16 cellular contexts compared by ENCODE assay signal in the genomic region with DNA sequence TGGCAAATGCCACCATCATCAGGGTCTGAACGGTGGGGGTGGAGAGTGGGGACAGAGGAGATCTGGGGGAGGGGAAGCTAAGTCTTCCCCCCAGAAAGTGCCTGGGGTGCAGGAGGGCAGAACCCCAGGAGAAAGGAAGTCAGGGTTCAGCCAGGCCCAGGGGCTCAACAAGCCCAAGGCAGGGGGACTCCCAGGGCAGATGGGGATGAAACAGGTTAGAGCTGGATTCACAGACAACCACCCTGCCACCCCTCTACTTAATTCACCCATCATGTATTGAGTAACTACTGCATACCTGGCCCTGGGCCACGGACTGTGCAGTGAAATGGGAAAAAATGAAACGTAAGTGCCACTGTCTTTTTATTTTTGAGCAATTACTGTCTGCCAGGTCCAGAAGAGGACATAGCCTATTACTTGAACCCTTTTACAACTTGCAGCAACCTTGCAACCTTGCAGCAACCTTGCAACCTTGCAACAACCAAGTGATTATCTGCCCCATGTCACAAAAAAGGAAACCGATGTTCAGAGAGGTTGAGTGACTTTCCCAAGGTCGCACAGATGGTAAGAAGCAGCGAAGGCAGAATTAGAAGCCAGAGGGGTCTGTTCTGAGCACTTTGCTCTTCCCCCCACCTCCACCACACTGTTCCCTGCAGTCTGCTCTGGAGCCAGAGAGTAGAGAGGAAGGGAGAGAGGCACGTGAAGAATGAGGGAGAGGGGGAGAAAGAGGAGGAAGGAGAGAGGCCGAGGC. TPM values are rescaled to one million over a fixed set of nuclear protein-coding genes. Genes with fewer than 3 reads are reported as not detected.
A peak's percentile ranks its signal among the peaks of the same experiment; 100 is the strongest.
DNase-seq lines count a peak whose midpoint lies in the region; ATAC-seq and TF ChIP-seq lines count a peak whose summit lies in the region.
"Had no signal": no experiment of that assay in that cellular context is flagged by ENCODE, and none has a peak within 500 bp of the region (broad histone marks: within the 10 kb centered on the region; RNA-seq: fewer than 3 reads in every experiment).

No MANE protein-coding gene starts in this region.

- H3K4me3 ChIP-seq in adipocyte (ENCODE audit: low read length) (peak overlapping the region; percentile 84), esophagus squamous epithelium (peak overlapping the region in 3 of 4 donors; percentile 52 to 70 (median 57)), neuronal stem cell (ENCODE audit: low read length in 2 of 2) (no peak overlapping the region), tibial artery (peak overlapping the region; percentile 80 to 93)
- H3K4me3 ChIP-seq: PC-9 had no signal

- no peak overlapping the region for H3K14ac ChIP-seq in neuronal stem cell (ENCODE audit: low read length)

- H2AFZ ChIP-seq in neuronal stem cell (ENCODE audit: low read length) = no peak overlapping the region
- H2AFZ ChIP-seq: PC-9 had no signal

- WGBS in esophagus squamous epithelium, 2 donors = 40 to 41% methylated on average over 6 to 7 of the region's 8 CpGs
- no CpG with 5 or more reads among the region's 8 CpGs for WGBS in neuronal stem cell (ENCODE audit: extremely low coverage in 2 of 2, insufficient read length in 2 of 2, insufficient replicate concordance in 1 of 2), 2 donors

- H3K4me1 ChIP-seq in adipocyte (ENCODE audit: control insufficient read depth, insufficient read depth, low read length) = peaks cover 70% of the 10 kb centered on the region
- H3K4me1 ChIP-seq in esophagus squamous epithelium = peaks cover 19 to 97% (median 56%) of the 10 kb centered on the region in 3 donors
- H3K4me1 ChIP-seq in neuronal stem cell (ENCODE audit: control insufficient read depth in 2 of 2, insufficient read depth in 1 of 2, low read depth in 1 of 2, low read length in 2 of 2) = peaks cover 21 to 28% of the 10 kb centered on the region in 2 donors
- peaks cover 0 to 77% (median 69%) of the 10 kb centered on the region in 4 donors for H3K4me1 ChIP-seq in tibial artery

- H3K4me2 ChIP-seq in neuronal stem cell (ENCODE audit: insufficient read depth, low read length, poor library complexity, severe bottlenecking) = no peak overlapping the region
- H3K4me2 ChIP-seq: PC-9 had no signal

- H2BK15ac ChIP-seq in neuronal stem cell (ENCODE audit: low read length) = peak overlapping the region; percentile 75

- intact Hi-C loops in esophagus squamous epithelium (cut with DNase I) (no loop called here), tibial artery (cut with DNase I; ENCODE audit: low total_unique reads) (loop anchor here (10.0 kb wide), 1 partner anchor 288 kb away; no protein-coding TSS in a partner anchor)

- no peak for TF ChIP-seq POLR2A in esophagus squamous epithelium (IDR thresholded peaks at IDR 0.05)

- no peak overlapping the region for H4K91ac ChIP-seq in neuronal stem cell (ENCODE audit: low read depth, low read length, poor library complexity)

- H3K23ac ChIP-seq in neuronal stem cell (ENCODE audit: low read depth, low read length, poor library complexity) = no peak overlapping the region

- no peak overlapping the region for H2BK5ac ChIP-seq in neuronal stem cell (ENCODE audit: low read length)

- H3K79me1 ChIP-seq in neuronal stem cell (ENCODE audit: low read depth, low read length) = no peaks in the 10 kb centered on the region

- no peak for TF ChIP-seq CTCF in esophagus squamous epithelium (IDR thresholded peaks at IDR 0.05)
- no peak for TF ChIP-seq CTCF in tibial artery (IDR thresholded peaks at IDR 0.05)

- DNase-seq in adipocyte (ENCODE audit: low read depth) = peak; percentile 18
- DNase-seq in esophagus squamous epithelium (lab: John Stamatoyannopoulos, UW) = no peak
- no peak for DNase-seq in neuronal stem cell (ENCODE audit: low spot score)
- DNase-seq in tibial artery = peak in 1 of 2 donors; percentile 70
- no peak for DNase-seq in G401 (ENCODE audit: low spot score)
- no peak for DNase-seq in activated T-cell treated with anti-CD3 and anti-CD28 coated beads, Interleukin-2, amount 50 U/mL, for 48 hours
- DNase-seq in OCI-M2 (lab: John Stamatoyannopoulos, UW; ENCODE audit: unreplicated experiment) = no peak
- DNase-seq: activated CD4-positive, CD25-positive, alpha-beta regulatory T cell treated with anti-CD3 and anti-CD28 coated beads, Interleukin-2, amount 50 U/mL, for 72 hours; activated naive CD4-positive, alpha-beta T cell treated with anti-CD3 and anti-CD28 coated beads, Interleukin-2, amount 10 ng/mL, durations not matched to agents 7 days and 5 days; natural killer cell; NCI-H1694 treated with DMSO at 0.1 percent for 48 hours; NCI-H510A; small intestine had no signal

- no peak overlapping the region for H2BK12ac ChIP-seq in neuronal stem cell (ENCODE audit: low read length)

- no peak overlapping the region for H2BK120ac ChIP-seq in neuronal stem cell (ENCODE audit: low read depth, low read length)

- ATAC-seq in HG03442 (IDR thresholded peaks at IDR 0.05; ENCODE audit: unreplicated experiment) = no peak
- ATAC-seq: natural killer cell had no signal

- H3K9ac ChIP-seq in adipocyte (ENCODE audit: low read length) (peak overlapping the region; percentile 81), neuronal stem cell (ENCODE audit: low read depth, low read length, poor library complexity) (no peak overlapping the region)

- H2AK5ac ChIP-seq in neuronal stem cell (ENCODE audit: low read depth, low read length) = peak overlapping the region; percentile 86

- peaks cover 25% of the 10 kb centered on the region for H3K36me3 ChIP-seq in adipocyte (ENCODE audit: control insufficient read depth, insufficient read depth, low read length, severe bottlenecking)
- peaks cover 0 to 28% (median 0%) of the 10 kb centered on the region in 3 donors for H3K36me3 ChIP-seq in esophagus squamous epithelium
- no peaks in the 10 kb centered on the region for H3K36me3 ChIP-seq in neuronal stem cell (replicated peaks in 1 of 2; ENCODE audit: control insufficient read depth in 2 of 2, insufficient read depth in 2 of 2, low read length in 2 of 2)
- H3K36me3 ChIP-seq in tibial artery = peaks cover 33 to 39% (median 35%) of the 10 kb centered on the region in 3 donors

- no peak overlapping the region for H3K4ac ChIP-seq in neuronal stem cell (ENCODE audit: low read length)

- H3K18ac ChIP-seq in neuronal stem cell (ENCODE audit: low read length) = no peak overlapping the region

- H3K27me3 ChIP-seq in adipocyte (replicated peaks; ENCODE audit: control insufficient read depth, insufficient read depth, low read length) (no peaks in the 10 kb centered on the region), esophagus squamous epithelium (peaks cover 0 to 35% (median 0%) of the 10 kb centered on the region in 4 donors), neuronal stem cell (ENCODE audit: control insufficient read depth in 3 of 3, insufficient read depth in 3 of 3, low read depth in 1 of 3, low read length in 3 of 3) (peaks cover 0 to 52% (median 4%) of the 10 kb centered on the region in 3 experiments), tibial artery (no peaks in the 10 kb centered on the region)

- H3K27ac ChIP-seq in esophagus squamous epithelium = peak overlapping the region; percentile 49 to 89 (median 86)
- no peak overlapping the region for H3K27ac ChIP-seq in neuronal stem cell (replicated peaks; ENCODE audit: low read length)
- peak overlapping the region; percentile 98 for H3K27ac ChIP-seq in tibial artery
- H3K27ac ChIP-seq: PC-9 had no signal

- H3K9me3 ChIP-seq in adipocyte (ENCODE audit: control insufficient read depth, low read length) (no peaks in the 10 kb centered on the region), esophagus squamous epithelium (no peaks in the 10 kb centered on the region), neuronal stem cell (replicated peaks in 1 of 2; ENCODE audit: control insufficient read depth in 2 of 2, insufficient read depth in 1 of 2, low read depth in 1 of 2, low read length in 2 of 2) (no peaks in the 10 kb centered on the region), tibial artery (no peaks in the 10 kb centered on the region)

- in situ Hi-C loops in G401 (cut with HindIII; ENCODE audit: low sequenced_read_pairs) = no loop called here

- no peak overlapping the region for H4K8ac ChIP-seq in neuronal stem cell (ENCODE audit: low read depth, low read length)

RNA-seq across cellular contexts. Expression of a gene that starts 4.8 kb away (rescaled TPM):
- total RNA-seq in esophagus squamous epithelium = 100 to 1,000 TPM in 1 of 4 donors, 10 to 100 TPM in 2, 1 to 10 TPM in 1; 8.9 to 182 (median 20.3) TPM
- 2.9 TPM for polyA plus RNA-seq in neuronal stem cell (2013, experiment 1 of 2)
- polyA plus RNA-seq in neuronal stem cell (2013, experiment 2 of 2) = 3.1 TPM
- total RNA-seq in G401 (2014; rRNA removed; shearing (Covaris generic)) = 0.20 TPM in 1 of 2 replicates, not detected in the other
- total RNA-seq: T-helper 1 cell treated with Interleukin-12 subunit alpha and Interleukin-12 subunit beta and Interleukin-4 antibody, amounts not matched to agents 30 ng/mL and 1 ng/mL, for 36 hours had no signal

RNA-seq across cellular contexts. Expression of a gene that starts 50.8 kb away (rescaled TPM):
- 10 to 100 TPM in 3 of 4 donors, 1 to 10 TPM in 1; 8.0 to 13.2 (median 12.2) TPM for total RNA-seq in esophagus squamous epithelium
- 62.3 TPM for polyA plus RNA-seq in neuronal stem cell (2013, experiment 1 of 2)
- 60.7 TPM for polyA plus RNA-seq in neuronal stem cell (2013, experiment 2 of 2)
- total RNA-seq in G401 (2014; rRNA removed; shearing (Covaris generic)) = 39.1 and 49.4 TPM in 2 replicates

Comparison
In these comparisons a context has a peak if more than half of its experiments do, and no peak if none do; other contexts are left out.
1. H3K4me3 ChIP-seq: peak in adipocyte (single experiment), esophagus squamous epithelium (3 of 4) and tibial artery (2 of 2); none in neuronal stem cell (0 of 2).